In genomic region chr18:9104244-9104901, GRCh38 we compare ENCODE assay signal across 8 cellular contexts. TPM values are rescaled to one million over a fixed set of nuclear protein-coding genes. Genes with fewer than 3 reads are reported as not detected.
DNase-seq lines count a peak whose midpoint lies in the region; ATAC-seq and TF ChIP-seq lines count a peak whose summit lies in the region.

No MANE protein-coding gene starts in this region.

- WGBS in lung, 2 donors, result 11 to 21% methylated on average over 5 of the region's 5 CpGs

- no peak for ATAC-seq in left cardiac atrium
- ATAC-seq in lung (ENCODE audit: insufficient read depth, low FRiP score), result no peak
- ATAC-seq in upper lobe of right lung, result no peak
- no peak for ATAC-seq in HG03280 (IDR thresholded peaks at IDR 0.05; ENCODE audit: unreplicated experiment)
- no peak for ATAC-seq in HG03354 (IDR thresholded peaks at IDR 0.05; ENCODE audit: poor library complexity, severe bottlenecking, unreplicated experiment)
- no peak for ATAC-seq in HG02571 (IDR thresholded peaks at IDR 0.05; ENCODE audit: unreplicated experiment)

- intact Hi-C loops in left cardiac atrium (cut with DNase I), result loop anchor here (5.0 kb wide), 1 partner anchor 33 kb away; the partner anchor contains the start of gene ANKRD12 (in 2 of the 2)
- intact Hi-C loops in upper lobe of right lung (cut with DNase I), result no loop called here

- H3K4me3 ChIP-seq in cardiac muscle cell, result peak overlapping the region; percentile 64
- peak overlapping the region; percentile 82 for H3K4me3 ChIP-seq in astrocyte of the spinal cord (ENCODE audit: low read depth, low read length)
- H3K4me3 ChIP-seq in lung, result peak overlapping the region; percentile 21
- peak overlapping the region; percentile 77 for H3K4me3 ChIP-seq in upper lobe of right lung

- H3K9me3 ChIP-seq in cardiac muscle cell (ENCODE audit: low read depth) (no peaks in the 10 kb centered on the region), lung (ENCODE audit: control insufficient read depth in 2 of 2, insufficient read depth in 1 of 2, low read length in 1 of 2) (no peaks in the 10 kb centered on the region), upper lobe of right lung (no peaks in the 10 kb centered on the region)

- DNase-seq in cardiac muscle cell (ENCODE audit: low read depth in 1 of 2, low spot score in 1 of 2) (no peak), left cardiac atrium (no peak), astrocyte of the spinal cord (ENCODE audit: low read depth, low spot score) (no peak), lung (ENCODE audit: low spot score) (no peak), upper lobe of right lung (no peak)

- H3K4me1 ChIP-seq in cardiac muscle cell (ENCODE audit: low read depth) (peaks cover 45% of the 10 kb centered on the region), lung (ENCODE audit: control insufficient read depth in 2 of 2, insufficient read depth in 2 of 2, low read length in 2 of 2) (peaks cover 0 to 31% of the 10 kb centered on the region in 2 donors), upper lobe of right lung (peaks cover 54% of the 10 kb centered on the region)

- H3K27ac ChIP-seq in cardiac muscle cell, result peak overlapping the region; percentile 98
- H3K27ac ChIP-seq in lung (ENCODE audit: low read depth in 1 of 2, low read length in 1 of 2), result peak overlapping the region in 1 of 2 donors; percentile 87
- peak overlapping the region; percentile 92 for H3K27ac ChIP-seq in upper lobe of right lung

- H3K36me3 ChIP-seq in cardiac muscle cell, result no peaks in the 10 kb centered on the region
- no peaks in the 10 kb centered on the region for H3K36me3 ChIP-seq in lung (ENCODE audit: control insufficient read depth in 2 of 2, insufficient read depth in 2 of 2, low read length in 2 of 2)
- H3K36me3 ChIP-seq in upper lobe of right lung, result no peaks in the 10 kb centered on the region

- TF ChIP-seq CTCF in cardiac muscle cell (IDR thresholded peaks at IDR 0.05; ENCODE audit: low read depth, low read length) (no peak), astrocyte of the spinal cord (IDR thresholded peaks at IDR 0.05; ENCODE audit: low read depth, low read length) (no peak), lung (IDR thresholded peaks at IDR 0.05; ENCODE audit: control extremely low read depth, extremely low read depth) (no peak), upper lobe of right lung (IDR thresholded peaks at IDR 0.05) (no peak)

- in situ Hi-C loops in astrocyte of the spinal cord (cut with HindIII; ENCODE audit: low sequenced_read_pairs), result no loop called here

- H3K27me3 ChIP-seq in cardiac muscle cell (no peaks in the 10 kb centered on the region), lung (ENCODE audit: control insufficient read depth, insufficient read depth) (no peaks in the 10 kb centered on the region), upper lobe of right lung (no peaks in the 10 kb centered on the region)

RNA-seq across cellular contexts. Expression of gene NDUFV2, which starts 1.9 kb away (rescaled TPM):
- total RNA-seq in cardiac muscle cell (111 and 178 TPM in 2 replicates), left cardiac atrium (100 to 1,000 TPM; 285 to 318 TPM), lung (100 to 1,000 TPM; 130 to 133 TPM), upper lobe of right lung (106 TPM)
- polyA plus RNA-seq in cardiac muscle cell (340 and 391 TPM in 2 replicates), lung (100 to 1,000 TPM; 154 to 355 TPM)

RNA-seq across cellular contexts. Expression of gene ANKRD12, which starts 32.2 kb away (rescaled TPM):
- total RNA-seq in cardiac muscle cell (12.6 and 88.8 TPM in 2 replicates), left cardiac atrium (10 to 100 TPM; 45.6 to 51.5 TPM), lung (100 to 1,000 TPM in 1 of 2 donors, 10 to 100 TPM in 1; 52.0 to 108 TPM), upper lobe of right lung (74.2 TPM)
- polyA plus RNA-seq in cardiac muscle cell (21.5 and 47.8 TPM in 2 replicates), lung (10 to 100 TPM; 10.2 to 48.0 TPM)

Comparison
In these comparisons a context has a peak if more than half of its experiments do, and no peak if none do; other contexts are left out.
1. H3K4me3 ChIP-seq: peak in every context shown above with its lines; median percentile 82 in astrocyte of the spinal cord; 77 in upper lobe of right lung; 64 in cardiac muscle cell; 21 in lung.